In the genomic region with DNA sequence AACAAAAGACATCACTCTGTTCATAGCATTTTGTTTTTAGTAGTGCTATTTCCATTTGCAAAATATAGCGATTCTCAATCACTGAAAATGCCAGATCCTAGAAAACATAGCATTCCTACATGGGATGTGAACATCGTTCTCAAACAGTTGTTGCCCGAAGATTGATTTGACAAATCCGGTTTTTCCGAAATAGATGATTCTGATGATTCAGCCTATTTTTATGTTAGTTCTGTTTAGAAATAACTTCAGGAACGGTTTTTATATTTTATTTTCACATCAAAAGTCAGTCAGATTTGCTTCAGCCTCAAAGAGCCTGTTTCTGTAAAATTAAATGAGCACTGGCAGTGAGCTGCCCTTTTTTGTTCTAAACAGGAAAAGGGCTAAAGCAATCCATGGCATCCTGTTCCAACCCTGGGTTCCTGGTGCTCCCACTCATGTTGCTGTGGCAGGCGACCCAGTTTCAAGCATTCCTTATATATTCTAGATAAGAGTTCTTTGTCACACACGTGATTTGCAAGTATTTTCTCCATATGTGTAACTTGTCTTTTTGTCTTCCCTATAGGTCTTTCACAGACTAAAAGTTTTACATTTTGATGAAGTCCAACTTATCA, we compare ENCODE assay signal across 2 cellular contexts.
A peak's percentile ranks its signal among the peaks of the same experiment; 100 is the strongest.
TF ChIP-seq lines count a peak whose summit lies in the region.

No MANE protein-coding gene starts in this region.

TF ChIP-seq in A549, 52 proteins besides CTCF, POLR2A, EP300 and RAD21:
- TF ChIP-seq MAFK (IDR thresholded peaks at IDR 0.05; ENCODE audit: partially characterized antibody) (peak; percentile 61), NR3C1 (IDR thresholded peaks at IDR 0.05) (no peak)

TF ChIP-seq in K562, 482 proteins besides CTCF, POLR2A, EP300 and RAD21:
- TF ChIP-seq MAFG (tag; conservative IDR thresholded peaks at IDR 0.05) = 0 out of 2 replicates have a peak, but pooled peaks have one; percentile 13
- peak; percentile 62 for TF ChIP-seq ZNF316 (IDR thresholded peaks at IDR 0.05)
- TF ChIP-seq, protein P1, sequence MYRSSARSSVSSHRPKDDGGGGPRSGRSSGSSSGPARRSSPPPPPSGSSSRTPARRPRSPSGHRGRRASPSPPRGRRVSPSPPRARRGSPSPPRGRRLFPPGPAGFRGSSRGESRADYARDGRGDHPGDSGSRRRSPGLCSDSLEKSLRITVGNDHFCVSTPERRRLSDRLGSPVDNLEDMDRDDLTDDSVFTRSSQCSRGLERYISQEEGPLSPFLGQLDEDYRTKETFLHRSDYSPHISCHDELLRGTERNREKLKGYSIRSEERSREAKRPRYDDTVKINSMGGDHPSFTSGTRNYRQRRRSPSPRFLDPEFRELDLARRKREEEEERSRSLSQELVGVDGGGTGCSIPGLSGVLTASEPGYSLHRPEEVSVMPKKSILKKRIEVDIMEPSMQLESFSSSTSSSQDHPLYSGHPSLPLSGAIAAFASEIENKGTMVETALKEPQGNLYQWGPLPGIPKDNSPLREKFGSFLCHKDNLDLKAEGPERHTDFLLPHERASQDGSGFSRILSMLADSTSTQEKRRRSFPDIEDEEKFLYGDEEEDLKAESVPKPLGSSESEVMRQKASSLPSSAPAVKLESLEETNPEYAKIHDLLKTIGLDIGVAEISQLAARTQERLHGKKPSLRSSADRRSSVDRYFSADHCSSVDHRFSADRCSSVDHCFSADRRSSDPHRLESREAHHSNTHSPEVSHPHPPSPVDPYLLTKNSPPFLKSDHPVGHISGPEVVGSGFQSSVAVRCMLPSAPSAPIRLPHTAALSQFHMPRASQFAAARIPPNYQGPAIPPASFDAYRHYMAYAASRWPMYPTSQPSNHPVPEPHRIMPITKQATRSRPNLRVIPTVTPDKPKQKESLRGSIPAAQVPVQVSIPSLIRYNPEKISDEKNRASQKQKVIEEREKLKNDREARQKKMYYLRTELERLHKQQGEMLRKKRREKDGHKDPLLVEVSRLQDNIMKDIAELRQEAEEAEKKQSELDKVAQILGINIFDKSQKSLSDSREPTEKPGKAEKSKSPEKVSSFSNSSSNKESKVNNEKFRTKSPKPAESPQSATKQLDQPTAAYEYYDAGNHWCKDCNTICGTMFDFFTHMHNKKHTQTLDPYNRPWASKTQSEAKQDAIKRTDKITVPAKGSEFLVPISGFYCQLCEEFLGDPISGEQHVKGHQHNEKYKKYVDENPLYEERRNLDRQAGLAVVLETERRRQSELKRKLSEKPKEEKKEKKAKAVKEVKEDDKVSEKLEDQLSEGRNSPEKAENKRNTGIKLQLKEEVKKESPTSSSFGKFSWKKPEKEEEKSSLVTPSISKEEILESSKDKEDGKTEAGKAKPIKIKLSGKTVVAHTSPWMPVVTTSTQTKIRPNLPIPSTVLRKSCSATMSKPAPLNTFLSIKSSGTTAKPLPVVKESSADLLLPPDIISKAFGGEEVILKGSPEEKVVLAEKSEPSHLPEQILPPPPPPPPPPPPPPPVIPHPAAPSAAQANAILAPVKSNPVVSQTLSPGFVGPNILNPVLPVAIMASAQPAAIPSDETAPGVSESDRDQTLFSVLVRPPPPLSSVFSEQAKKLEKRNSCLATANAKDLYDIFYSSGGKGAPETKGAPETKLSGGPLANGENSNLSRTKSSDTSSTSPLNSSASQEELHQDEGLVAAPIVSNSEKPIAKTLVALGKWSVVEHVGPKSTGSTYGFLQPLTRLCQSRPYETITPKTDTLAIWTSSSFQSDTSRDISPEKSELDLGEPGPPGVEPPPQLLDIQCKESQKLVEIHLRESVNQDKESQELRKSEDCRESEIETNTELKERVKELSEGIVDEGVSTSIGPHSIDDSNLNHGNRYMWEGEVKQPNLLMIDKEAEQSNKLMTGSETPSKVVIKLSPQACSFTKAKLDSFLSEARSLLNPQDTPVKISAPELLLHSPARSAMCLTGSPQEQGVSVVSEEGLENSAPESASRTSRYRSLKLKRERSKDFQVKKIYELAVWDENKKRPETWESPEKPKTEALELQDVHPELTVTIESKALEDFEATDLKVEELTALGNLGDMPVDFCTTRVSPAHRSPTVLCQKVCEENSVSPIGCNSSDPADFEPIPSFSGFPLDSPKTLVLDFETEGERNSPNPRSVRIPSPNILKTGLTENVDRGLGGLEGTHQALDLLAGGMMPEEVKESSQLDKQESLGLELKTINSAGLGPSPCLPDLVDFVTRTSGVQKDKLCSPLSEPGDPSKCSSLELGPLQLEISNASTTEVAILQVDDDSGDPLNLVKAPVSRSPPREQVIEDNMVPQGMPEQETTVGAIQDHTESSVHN (IDR thresholded peaks at IDR 0.05; ENCODE audit: borderline replicate concordance in 1 of 2, low read depth in 1 of 2) = no peak
- no peak for TF ChIP-seq POLR2AphosphoS2 (IDR thresholded peaks at IDR 0.05; ENCODE audit: low read length)
- TF ChIP-seq ZBTB49 (CRISPR knock-in tag; IDR thresholded peaks at IDR 0.05; ENCODE audit: borderline replicate concordance) = no peak
- TF ChIP-seq CBFA2T3 (IDR thresholded peaks at IDR 0.05) = no peak
- TF ChIP-seq C11orf30 (IDR thresholded peaks at IDR 0.05; ENCODE audit: low read depth) = peak; percentile 35; the same call in 1 of the 2 replicates
- TF ChIP-seq MCM2 (IDR thresholded peaks at IDR 0.05; ENCODE audit: low read depth) = no peak
